ENCODE assay signal across 1 cellular context in genomic region chr1:165827199-165828102, GRCh38.
A peak's percentile ranks its signal among the peaks of the same experiment; 100 is the strongest.
TF ChIP-seq lines count a peak whose summit lies in the region.

Gene UCK2, plus strand, starts transcription at chr1:165827614. Its CDS starts 220 bp downstream, at chr1:165827834.

TF ChIP-seq in HepG2, 621 proteins besides CTCF, POLR2A, EP300 and RAD21 (continued from another document and continues in another):
- TF ChIP-seq, protein P1, sequence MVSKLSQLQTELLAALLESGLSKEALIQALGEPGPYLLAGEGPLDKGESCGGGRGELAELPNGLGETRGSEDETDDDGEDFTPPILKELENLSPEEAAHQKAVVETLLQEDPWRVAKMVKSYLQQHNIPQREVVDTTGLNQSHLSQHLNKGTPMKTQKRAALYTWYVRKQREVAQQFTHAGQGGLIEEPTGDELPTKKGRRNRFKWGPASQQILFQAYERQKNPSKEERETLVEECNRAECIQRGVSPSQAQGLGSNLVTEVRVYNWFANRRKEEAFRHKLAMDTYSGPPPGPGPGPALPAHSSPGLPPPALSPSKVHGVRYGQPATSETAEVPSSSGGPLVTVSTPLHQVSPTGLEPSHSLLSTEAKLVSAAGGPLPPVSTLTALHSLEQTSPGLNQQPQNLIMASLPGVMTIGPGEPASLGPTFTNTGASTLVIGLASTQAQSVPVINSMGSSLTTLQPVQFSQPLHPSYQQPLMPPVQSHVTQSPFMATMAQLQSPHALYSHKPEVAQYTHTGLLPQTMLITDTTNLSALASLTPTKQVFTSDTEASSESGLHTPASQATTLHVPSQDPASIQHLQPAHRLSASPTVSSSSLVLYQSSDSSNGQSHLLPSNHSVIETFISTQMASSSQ (IDR thresholded peaks at IDR 0.05; ENCODE audit: low read depth), result no peak
- TF ChIP-seq, protein P1 (CRISPR knock-in tag; IDR thresholded peaks at IDR 0.05; ENCODE audit: borderline replicate concordance), result 0 out of 2 replicates have a peak, but pooled peaks have one; percentile 22
- TF ChIP-seq MAFG (CRISPR knock-in tag; IDR thresholded peaks at IDR 0.05) (no peak), PCBP2 (optimal IDR thresholded peaks at IDR 0.05; ENCODE audit: low read depth, low read length, poor library complexity, severe bottlenecking) (no peak), BORCS8-MEF2B (CRISPR knock-in tag; IDR thresholded peaks at IDR 0.05) (no peak; the same call in 1 of the 2 replicates), ZNF788 (CRISPR knock-in tag; IDR thresholded peaks at IDR 0.05; ENCODE audit: borderline replicate concordance) (0 out of 2 replicates have a peak, but pooled peaks have one; percentile 26), ZNF652 (CRISPR knock-in tag; IDR thresholded peaks at IDR 0.05; ENCODE audit: borderline replicate concordance, low read depth) (peak; percentile 91), BCL6 (CRISPR knock-in tag; IDR thresholded peaks at IDR 0.05) (no peak), NR2C2 (CRISPR knock-in tag; IDR thresholded peaks at IDR 0.05; ENCODE audit: borderline replicate concordance) (peak; percentile 77), CHD2 (IDR thresholded peaks at IDR 0.05; ENCODE audit: low read depth, low read length) (no peak), ZSCAN31 (CRISPR knock-in tag; IDR thresholded peaks at IDR 0.05; ENCODE audit: low read depth) (peak; percentile 79; the same call in 1 of the 2 replicates), ERF (CRISPR knock-in tag; IDR thresholded peaks at IDR 0.05) (0 out of 2 replicates have a peak, but pooled peaks have one; percentile 15), RFX3 (CRISPR knock-in tag; IDR thresholded peaks at IDR 0.05) (no peak), KLF9 (CRISPR knock-in tag; IDR thresholded peaks at IDR 0.05; ENCODE audit: low read depth) (no peak), HOXA7 (CRISPR knock-in tag; IDR thresholded peaks at IDR 0.05) (no peak), FOXM1 (CRISPR knock-in tag; IDR thresholded peaks at IDR 0.05) (no peak), TAF15 (IDR thresholded peaks at IDR 0.05; ENCODE audit: low read depth, low read length, poor library complexity, severe bottlenecking) (no peak), PHF20 (CRISPR knock-in tag; IDR thresholded peaks at IDR 0.05) (no peak; the same call in 1 of the 2 replicates), ZNF570 (CRISPR knock-in tag; IDR thresholded peaks at IDR 0.05; ENCODE audit: borderline replicate concordance) (no peak), SNRNP70 (IDR thresholded peaks at IDR 0.05; ENCODE audit: low read depth, low read length) (no peak), SALL2 (CRISPR knock-in tag; IDR thresholded peaks at IDR 0.05) (0 out of 2 replicates have a peak, but pooled peaks have one; percentile 40), RBFOX2 (IDR thresholded peaks at IDR 0.05; ENCODE audit: low read depth, low read length) (peak; percentile 86), HOXA3 (CRISPR knock-in tag; IDR thresholded peaks at IDR 0.05) (peak; percentile 35; the same call in 1 of the 2 replicates), ZNF337 (CRISPR knock-in tag; IDR thresholded peaks at IDR 0.05; ENCODE audit: borderline replicate concordance, low read depth) (peak; percentile 77; the same call in 1 of the 2 replicates), KDM1A (CRISPR knock-in tag; IDR thresholded peaks at IDR 0.05) (no peak; the same call in 1 of the 2 replicates)
- TF ChIP-seq, protein P2, sequence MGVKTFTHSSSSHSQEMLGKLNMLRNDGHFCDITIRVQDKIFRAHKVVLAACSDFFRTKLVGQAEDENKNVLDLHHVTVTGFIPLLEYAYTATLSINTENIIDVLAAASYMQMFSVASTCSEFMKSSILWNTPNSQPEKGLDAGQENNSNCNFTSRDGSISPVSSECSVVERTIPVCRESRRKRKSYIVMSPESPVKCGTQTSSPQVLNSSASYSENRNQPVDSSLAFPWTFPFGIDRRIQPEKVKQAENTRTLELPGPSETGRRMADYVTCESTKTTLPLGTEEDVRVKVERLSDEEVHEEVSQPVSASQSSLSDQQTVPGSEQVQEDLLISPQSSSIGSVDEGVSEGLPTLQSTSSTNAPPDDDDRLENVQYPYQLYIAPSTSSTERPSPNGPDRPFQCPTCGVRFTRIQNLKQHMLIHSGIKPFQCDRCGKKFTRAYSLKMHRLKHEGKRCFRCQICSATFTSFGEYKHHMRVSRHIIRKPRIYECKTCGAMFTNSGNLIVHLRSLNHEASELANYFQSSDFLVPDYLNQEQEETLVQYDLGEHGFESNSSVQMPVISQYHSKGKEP (CRISPR knock-in tag; IDR thresholded peaks at IDR 0.05), result no peak
- TF ChIP-seq, protein P3, sequence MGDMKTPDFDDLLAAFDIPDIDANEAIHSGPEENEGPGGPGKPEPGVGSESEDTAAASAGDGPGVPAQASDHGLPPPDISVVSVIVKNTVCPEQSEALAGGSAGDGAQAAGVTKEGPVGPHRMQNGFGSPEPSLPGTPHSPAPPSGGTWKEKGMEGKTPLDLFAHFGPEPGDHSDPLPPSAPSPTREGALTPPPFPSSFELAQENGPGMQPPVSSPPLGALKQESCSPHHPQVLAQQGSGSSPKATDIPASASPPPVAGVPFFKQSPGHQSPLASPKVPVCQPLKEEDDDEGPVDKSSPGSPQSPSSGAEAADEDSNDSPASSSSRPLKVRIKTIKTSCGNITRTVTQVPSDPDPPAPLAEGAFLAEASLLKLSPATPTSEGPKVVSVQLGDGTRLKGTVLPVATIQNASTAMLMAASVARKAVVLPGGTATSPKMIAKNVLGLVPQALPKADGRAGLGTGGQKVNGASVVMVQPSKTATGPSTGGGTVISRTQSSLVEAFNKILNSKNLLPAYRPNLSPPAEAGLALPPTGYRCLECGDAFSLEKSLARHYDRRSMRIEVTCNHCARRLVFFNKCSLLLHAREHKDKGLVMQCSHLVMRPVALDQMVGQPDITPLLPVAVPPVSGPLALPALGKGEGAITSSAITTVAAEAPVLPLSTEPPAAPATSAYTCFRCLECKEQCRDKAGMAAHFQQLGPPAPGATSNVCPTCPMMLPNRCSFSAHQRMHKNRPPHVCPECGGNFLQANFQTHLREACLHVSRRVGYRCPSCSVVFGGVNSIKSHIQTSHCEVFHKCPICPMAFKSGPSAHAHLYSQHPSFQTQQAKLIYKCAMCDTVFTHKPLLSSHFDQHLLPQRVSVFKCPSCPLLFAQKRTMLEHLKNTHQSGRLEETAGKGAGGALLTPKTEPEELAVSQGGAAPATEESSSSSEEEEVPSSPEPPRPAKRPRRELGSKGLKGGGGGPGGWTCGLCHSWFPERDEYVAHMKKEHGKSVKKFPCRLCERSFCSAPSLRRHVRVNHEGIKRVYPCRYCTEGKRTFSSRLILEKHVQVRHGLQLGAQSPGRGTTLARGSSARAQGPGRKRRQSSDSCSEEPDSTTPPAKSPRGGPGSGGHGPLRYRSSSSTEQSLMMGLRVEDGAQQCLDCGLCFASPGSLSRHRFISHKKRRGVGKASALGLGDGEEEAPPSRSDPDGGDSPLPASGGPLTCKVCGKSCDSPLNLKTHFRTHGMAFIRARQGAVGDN (CRISPR knock-in tag; IDR thresholded peaks at IDR 0.05), result peak; percentile 87
- TF ChIP-seq, protein P4, sequence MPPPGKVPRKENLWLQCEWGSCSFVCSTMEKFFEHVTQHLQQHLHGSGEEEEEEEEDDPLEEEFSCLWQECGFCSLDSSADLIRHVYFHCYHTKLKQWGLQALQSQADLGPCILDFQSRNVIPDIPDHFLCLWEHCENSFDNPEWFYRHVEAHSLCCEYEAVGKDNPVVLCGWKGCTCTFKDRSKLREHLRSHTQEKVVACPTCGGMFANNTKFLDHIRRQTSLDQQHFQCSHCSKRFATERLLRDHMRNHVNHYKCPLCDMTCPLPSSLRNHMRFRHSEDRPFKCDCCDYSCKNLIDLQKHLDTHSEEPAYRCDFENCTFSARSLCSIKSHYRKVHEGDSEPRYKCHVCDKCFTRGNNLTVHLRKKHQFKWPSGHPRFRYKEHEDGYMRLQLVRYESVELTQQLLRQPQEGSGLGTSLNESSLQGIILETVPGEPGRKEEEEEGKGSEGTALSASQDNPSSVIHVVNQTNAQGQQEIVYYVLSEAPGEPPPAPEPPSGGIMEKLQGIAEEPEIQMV (CRISPR knock-in tag; IDR thresholded peaks at IDR 0.05; ENCODE audit: low read depth), result no peak; the same call in 1 of the 2 replicates
- TF ChIP-seq, protein P5, sequence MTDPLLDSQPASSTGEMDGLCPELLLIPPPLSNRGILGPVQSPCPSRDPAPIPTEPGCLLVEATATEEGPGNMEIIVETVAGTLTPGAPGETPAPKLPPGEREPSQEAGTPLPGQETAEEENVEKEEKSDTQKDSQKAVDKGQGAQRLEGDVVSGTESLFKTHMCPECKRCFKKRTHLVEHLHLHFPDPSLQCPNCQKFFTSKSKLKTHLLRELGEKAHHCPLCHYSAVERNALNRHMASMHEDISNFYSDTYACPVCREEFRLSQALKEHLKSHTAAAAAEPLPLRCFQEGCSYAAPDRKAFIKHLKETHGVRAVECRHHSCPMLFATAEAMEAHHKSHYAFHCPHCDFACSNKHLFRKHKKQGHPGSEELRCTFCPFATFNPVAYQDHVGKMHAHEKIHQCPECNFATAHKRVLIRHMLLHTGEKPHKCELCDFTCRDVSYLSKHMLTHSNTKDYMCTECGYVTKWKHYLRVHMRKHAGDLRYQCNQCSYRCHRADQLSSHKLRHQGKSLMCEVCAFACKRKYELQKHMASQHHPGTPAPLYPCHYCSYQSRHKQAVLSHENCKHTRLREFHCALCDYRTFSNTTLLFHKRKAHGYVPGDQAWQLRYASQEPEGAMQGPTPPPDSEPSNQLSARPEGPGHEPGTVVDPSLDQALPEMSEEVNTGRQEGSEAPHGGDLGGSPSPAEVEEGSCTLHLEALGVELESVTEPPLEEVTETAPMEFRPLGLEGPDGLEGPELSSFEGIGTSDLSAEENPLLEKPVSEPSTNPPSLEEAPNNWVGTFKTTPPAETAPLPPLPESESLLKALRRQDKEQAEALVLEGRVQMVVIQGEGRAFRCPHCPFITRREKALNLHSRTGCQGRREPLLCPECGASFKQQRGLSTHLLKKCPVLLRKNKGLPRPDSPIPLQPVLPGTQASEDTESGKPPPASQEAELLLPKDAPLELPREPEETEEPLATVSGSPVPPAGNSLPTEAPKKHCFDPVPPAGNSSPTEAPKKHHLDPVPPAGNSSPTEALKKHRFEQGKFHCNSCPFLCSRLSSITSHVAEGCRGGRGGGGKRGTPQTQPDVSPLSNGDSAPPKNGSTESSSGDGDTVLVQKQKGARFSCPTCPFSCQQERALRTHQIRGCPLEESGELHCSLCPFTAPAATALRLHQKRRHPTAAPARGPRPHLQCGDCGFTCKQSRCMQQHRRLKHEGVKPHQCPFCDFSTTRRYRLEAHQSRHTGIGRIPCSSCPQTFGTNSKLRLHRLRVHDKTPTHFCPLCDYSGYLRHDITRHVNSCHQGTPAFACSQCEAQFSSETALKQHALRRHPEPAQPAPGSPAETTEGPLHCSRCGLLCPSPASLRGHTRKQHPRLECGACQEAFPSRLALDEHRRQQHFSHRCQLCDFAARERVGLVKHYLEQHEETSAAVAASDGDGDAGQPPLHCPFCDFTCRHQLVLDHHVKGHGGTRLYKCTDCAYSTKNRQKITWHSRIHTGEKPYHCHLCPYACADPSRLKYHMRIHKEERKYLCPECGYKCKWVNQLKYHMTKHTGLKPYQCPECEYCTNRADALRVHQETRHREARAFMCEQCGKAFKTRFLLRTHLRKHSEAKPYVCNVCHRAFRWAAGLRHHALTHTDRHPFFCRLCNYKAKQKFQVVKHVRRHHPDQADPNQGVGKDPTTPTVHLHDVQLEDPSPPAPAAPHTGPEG (CRISPR knock-in tag; IDR thresholded peaks at IDR 0.05), result peak; percentile 85
- TF ChIP-seq, protein P6, sequence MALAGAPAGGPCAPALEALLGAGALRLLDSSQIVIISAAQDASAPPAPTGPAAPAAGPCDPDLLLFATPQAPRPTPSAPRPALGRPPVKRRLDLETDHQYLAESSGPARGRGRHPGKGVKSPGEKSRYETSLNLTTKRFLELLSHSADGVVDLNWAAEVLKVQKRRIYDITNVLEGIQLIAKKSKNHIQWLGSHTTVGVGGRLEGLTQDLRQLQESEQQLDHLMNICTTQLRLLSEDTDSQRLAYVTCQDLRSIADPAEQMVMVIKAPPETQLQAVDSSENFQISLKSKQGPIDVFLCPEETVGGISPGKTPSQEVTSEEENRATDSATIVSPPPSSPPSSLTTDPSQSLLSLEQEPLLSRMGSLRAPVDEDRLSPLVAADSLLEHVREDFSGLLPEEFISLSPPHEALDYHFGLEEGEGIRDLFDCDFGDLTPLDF (CRISPR knock-in tag; IDR thresholded peaks at IDR 0.05), result no peak
- TF ChIP-seq, protein P7, sequence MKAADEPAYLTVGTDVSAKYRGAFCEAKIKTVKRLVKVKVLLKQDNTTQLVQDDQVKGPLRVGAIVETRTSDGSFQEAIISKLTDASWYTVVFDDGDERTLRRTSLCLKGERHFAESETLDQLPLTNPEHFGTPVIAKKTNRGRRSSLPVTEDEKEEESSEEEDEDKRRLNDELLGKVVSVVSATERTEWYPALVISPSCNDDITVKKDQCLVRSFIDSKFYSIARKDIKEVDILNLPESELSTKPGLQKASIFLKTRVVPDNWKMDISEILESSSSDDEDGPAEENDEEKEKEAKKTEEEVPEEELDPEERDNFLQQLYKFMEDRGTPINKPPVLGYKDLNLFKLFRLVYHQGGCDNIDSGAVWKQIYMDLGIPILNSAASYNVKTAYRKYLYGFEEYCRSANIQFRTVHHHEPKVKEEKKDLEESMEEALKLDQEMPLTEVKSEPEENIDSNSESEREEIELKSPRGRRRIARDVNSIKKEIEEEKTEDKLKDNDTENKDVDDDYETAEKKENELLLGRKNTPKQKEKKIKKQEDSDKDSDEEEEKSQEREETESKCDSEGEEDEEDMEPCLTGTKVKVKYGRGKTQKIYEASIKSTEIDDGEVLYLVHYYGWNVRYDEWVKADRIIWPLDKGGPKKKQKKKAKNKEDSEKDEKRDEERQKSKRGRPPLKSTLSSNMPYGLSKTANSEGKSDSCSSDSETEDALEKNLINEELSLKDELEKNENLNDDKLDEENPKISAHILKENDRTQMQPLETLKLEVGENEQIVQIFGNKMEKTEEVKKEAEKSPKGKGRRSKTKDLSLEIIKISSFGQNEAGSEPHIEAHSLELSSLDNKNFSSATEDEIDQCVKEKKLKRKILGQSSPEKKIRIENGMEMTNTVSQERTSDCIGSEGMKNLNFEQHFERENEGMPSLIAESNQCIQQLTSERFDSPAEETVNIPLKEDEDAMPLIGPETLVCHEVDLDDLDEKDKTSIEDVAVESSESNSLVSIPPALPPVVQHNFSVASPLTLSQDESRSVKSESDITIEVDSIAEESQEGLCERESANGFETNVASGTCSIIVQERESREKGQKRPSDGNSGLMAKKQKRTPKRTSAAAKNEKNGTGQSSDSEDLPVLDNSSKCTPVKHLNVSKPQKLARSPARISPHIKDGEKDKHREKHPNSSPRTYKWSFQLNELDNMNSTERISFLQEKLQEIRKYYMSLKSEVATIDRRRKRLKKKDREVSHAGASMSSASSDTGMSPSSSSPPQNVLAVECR (CRISPR knock-in tag; IDR thresholded peaks at IDR 0.05; ENCODE audit: borderline replicate concordance), result peak; percentile 74; the same call in 1 of the 2 replicates
